39 cellular contexts compared by ENCODE assay signal in the genomic region with DNA sequence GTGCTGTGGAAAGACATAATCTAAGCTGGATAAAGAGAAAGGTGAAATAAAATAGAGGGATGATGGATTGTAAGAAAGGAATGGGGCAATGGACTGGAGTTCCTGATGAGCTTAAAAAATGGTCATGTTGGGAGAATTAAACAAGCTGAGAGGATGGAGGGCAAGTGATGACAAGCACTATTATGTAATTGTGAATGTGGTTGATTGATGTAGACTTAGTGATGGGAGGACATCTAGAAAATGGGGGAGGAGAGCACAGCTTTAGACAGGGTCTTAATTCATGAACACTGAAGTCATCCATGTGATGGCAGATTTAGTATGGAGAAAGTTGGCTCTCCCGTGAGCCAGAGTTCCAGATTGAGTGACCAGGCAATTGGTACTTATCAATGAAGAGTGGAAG. TPM values are rescaled to one million over a fixed set of nuclear protein-coding genes. Genes with fewer than 3 reads are reported as not detected.
"Had no signal": no experiment of that assay in that cellular context is flagged by ENCODE, and none has a peak within 500 bp of the region (broad histone marks: within the 10 kb centered on the region; RNA-seq: fewer than 3 reads in every experiment).

No MANE protein-coding gene starts in this region.

- H3K27ac ChIP-seq: adrenal gland, ascending aorta, body of pancreas, brain microvascular endothelial cell, breast epithelium, cardiac muscle cell had no signal

- H3K36me3 ChIP-seq: adrenal gland, ascending aorta, brain microvascular endothelial cell, breast epithelium, cardiac muscle cell had no signal

- ATAC-seq: activated naive CD4-positive, alpha-beta T cell treated with anti-CD3 and anti-CD28 coated beads, Interleukin-2, amount 50 U/mL, for 72 hours; activated T-cell treated with anti-CD3 and anti-CD28 coated beads, Interleukin-2, amount 50 U/mL, for 4 hours; activated T-cell treated with anti-CD3 and anti-CD28 coated beads, Interleukin-2, amount 50 U/mL, for 72 hours; activated T-helper 17 cell treated with anti-CD3 and anti-CD28 coated beads, Interleukin-2, amount 50 U/mL, for 72 hours; body of pancreas had no signal

- H3K27me3 ChIP-seq: adrenal gland, ascending aorta, body of pancreas, brain microvascular endothelial cell, breast epithelium, cardiac muscle cell had no signal

- H3K4me1 ChIP-seq: adrenal gland, ascending aorta, body of pancreas, breast epithelium had no signal

- H3K4me3 ChIP-seq: adrenal gland, ascending aorta, body of pancreas, breast epithelium, cardiac muscle cell had no signal

- DNase-seq: activated effector memory CD4-positive, alpha-beta T cell treated with anti-CD3 and anti-CD28 coated beads, Interleukin-2, amount 50 U/mL, for 16 hours; activated effector memory CD4-positive, alpha-beta T cell treated with Interleukin-2 at 50 U/mL for 16 hours; activated gamma-delta T cell; activated gamma-delta T cell treated with Interleukin-2 at 50 U/mL for 16 hours; activated naive CD4-positive, alpha-beta T cell; activated naive CD4-positive, alpha-beta T cell treated with anti-CD3 and anti-CD28 coated beads for 36 hours; activated naive CD4-positive, alpha-beta T cell treated with anti-CD3 and anti-CD28 coated beads, Interleukin-2, amount 10 ng/mL, durations not matched to agents 7 days and 5 days; activated naive CD4-positive, alpha-beta T cell treated with anti-CD3 and anti-CD28 coated beads, Interleukin-2, amount 50 U/mL, for 16 hours; activated naive CD4-positive, alpha-beta T cell treated with Interleukin-2 at 50 U/mL for 16 hours; activated naive CD8-positive, alpha-beta T cell treated with anti-CD3 and anti-CD28 coated beads for 36 hours; activated naive CD8-positive, alpha-beta T cell treated with anti-CD3 and anti-CD28 coated beads, Interleukin-2, amount 10 ng/mL, durations not matched to agents 7 days and 5 days; activated T-cell treated with anti-CD3 and anti-CD28 coated beads, Interleukin-2, amount 50 U/mL, for 1 hour; activated T-cell treated with anti-CD3 and anti-CD28 coated beads, Interleukin-2, amount 50 U/mL, for 24 hours; activated T-cell treated with anti-CD3 and anti-CD28 coated beads, Interleukin-2, amount 50 U/mL, for 4 hours; activated T-cell treated with anti-CD3 and anti-CD28 coated beads, Interleukin-2, amount 50 U/mL, for 48 hours; activated T-cell treated with anti-CD3 and anti-CD28 coated beads, Interleukin-2, amount 50 U/mL, for 72 hours; adrenal gland; amniotic stem cell; amygdala; anterior cingulate cortex; aorta; body of pancreas; brain microvascular endothelial cell; caudate nucleus; central memory CD4-positive, alpha-beta T cell; cerebellar nuclear complex had no signal

- H3K9me3 ChIP-seq: adrenal gland, ascending aorta, body of pancreas, breast epithelium had no signal

- FAIRE-seq: astrocyte, bronchial epithelial cell had no signal

- H3K36me3 Mint-ChIP-seq: activated naive CD4-positive, alpha-beta T cell treated with anti-CD3 and anti-CD28 coated beads, Interleukin-2, amount 10 ng/mL, durations not matched to agents 7 days and 5 days; activated naive CD4-positive, alpha-beta T cell treated with anti-CD3 and anti-CD28 coated beads, Interleukin-2, amount 50 U/mL, for 24 hours; activated naive CD4-positive, alpha-beta T cell treated with anti-CD3 and anti-CD28 coated beads, Interleukin-2, amount 50 U/mL, for 72 hours; activated naive CD8-positive, alpha-beta T cell; activated naive CD8-positive, alpha-beta T cell treated with anti-CD3 and anti-CD28 coated beads for 36 hours; activated naive CD8-positive, alpha-beta T cell treated with anti-CD3 and anti-CD28 coated beads, Interleukin-2, amount 10 ng/mL, durations not matched to agents 7 days and 5 days had no signal

- H3K4me1 Mint-ChIP-seq: activated naive CD4-positive, alpha-beta T cell treated with anti-CD3 and anti-CD28 coated beads, Interleukin-2, amount 10 ng/mL, durations not matched to agents 7 days and 5 days; activated naive CD4-positive, alpha-beta T cell treated with anti-CD3 and anti-CD28 coated beads, Interleukin-2, amount 50 U/mL, for 24 hours; activated naive CD8-positive, alpha-beta T cell treated with anti-CD3 and anti-CD28 coated beads for 36 hours; activated naive CD8-positive, alpha-beta T cell treated with anti-CD3 and anti-CD28 coated beads, Interleukin-2, amount 10 ng/mL, durations not matched to agents 7 days and 5 days; activated T-helper 17 cell treated with anti-CD3 and anti-CD28 coated beads, Interleukin-2, amount 50 U/mL, for 72 hours; brain; central memory CD8-positive, alpha-beta T cell had no signal

- H3K27ac Mint-ChIP-seq: activated naive CD4-positive, alpha-beta T cell treated with anti-CD3 and anti-CD28 coated beads for 36 hours; activated naive CD4-positive, alpha-beta T cell treated with anti-CD3 and anti-CD28 coated beads, Interleukin-2, amount 10 ng/mL, durations not matched to agents 7 days and 5 days; activated naive CD4-positive, alpha-beta T cell treated with anti-CD3 and anti-CD28 coated beads, Interleukin-2, amount 50 U/mL, for 24 hours; activated naive CD4-positive, alpha-beta T cell treated with anti-CD3 and anti-CD28 coated beads, Interleukin-2, amount 50 U/mL, for 72 hours; activated naive CD8-positive, alpha-beta T cell; activated naive CD8-positive, alpha-beta T cell treated with anti-CD3 and anti-CD28 coated beads for 36 hours; activated naive CD8-positive, alpha-beta T cell treated with anti-CD3 and anti-CD28 coated beads, Interleukin-2, amount 10 ng/mL, durations not matched to agents 7 days and 5 days; activated T-cell treated with anti-CD3 and anti-CD28 coated beads, Interleukin-2, amount 50 U/mL, for 24 hours; activated T-cell treated with anti-CD3 and anti-CD28 coated beads, Interleukin-2, amount 50 U/mL, for 72 hours; activated T-helper 1 cell treated with anti-CD3 and anti-CD28 coated beads, Interleukin-12 subunit alpha, Interleukin-12 subunit beta, Interleukin-2, Interleukin-4 antibody, amounts not matched to agents 30 ng/mL and 10 ng/mL and 1 ng/mL, durations not matched to agents 14 hours and 24 hours and 36 hours; activated T-helper 17 cell treated with anti-CD3 and anti-CD28 coated beads, Interleukin-2, amount 50 U/mL, for 72 hours; activated T-helper 2 cell treated with anti-CD3 and anti-CD28 coated beads, Interferon-gamma antibody, Interleukin-2, Interleukin-4, amounts not matched to agents 10 μg/mL and 5 μg/mL and 100 μg/mL, durations not matched to agents 14 hours and 24 hours and 36 hours; brain had no signal

- H3K27me3 Mint-ChIP-seq: activated naive CD4-positive, alpha-beta T cell treated with anti-CD3 and anti-CD28 coated beads, Interleukin-2, amount 10 ng/mL, durations not matched to agents 7 days and 5 days; activated naive CD8-positive, alpha-beta T cell; activated naive CD8-positive, alpha-beta T cell treated with anti-CD3 and anti-CD28 coated beads, Interleukin-2, amount 10 ng/mL, durations not matched to agents 7 days and 5 days; brain had no signal

- H3K4me3 Mint-ChIP-seq: activated naive CD4-positive, alpha-beta T cell treated with anti-CD3 and anti-CD28 coated beads for 36 hours; activated naive CD4-positive, alpha-beta T cell treated with anti-CD3 and anti-CD28 coated beads, Interleukin-2, amount 10 ng/mL, durations not matched to agents 7 days and 5 days; activated naive CD4-positive, alpha-beta T cell treated with anti-CD3 and anti-CD28 coated beads, Interleukin-2, amount 50 U/mL, for 24 hours; activated naive CD8-positive, alpha-beta T cell; activated naive CD8-positive, alpha-beta T cell treated with anti-CD3 and anti-CD28 coated beads for 36 hours; activated naive CD8-positive, alpha-beta T cell treated with anti-CD3 and anti-CD28 coated beads, Interleukin-2, amount 10 ng/mL, durations not matched to agents 7 days and 5 days; activated T-cell treated with anti-CD3 and anti-CD28 coated beads, Interleukin-2, amount 50 U/mL, for 24 hours; activated T-cell treated with anti-CD3 and anti-CD28 coated beads, Interleukin-2, amount 50 U/mL, for 4 hours; activated T-cell treated with anti-CD3 and anti-CD28 coated beads, Interleukin-2, amount 50 U/mL, for 72 hours; activated T-helper 1 cell treated with anti-CD3 and anti-CD28 coated beads, Interleukin-12 subunit alpha, Interleukin-12 subunit beta, Interleukin-2, Interleukin-4 antibody, amounts not matched to agents 30 ng/mL and 10 ng/mL and 1 ng/mL, durations not matched to agents 14 hours and 24 hours and 36 hours; activated T-helper 17 cell treated with anti-CD3 and anti-CD28 coated beads, Interleukin-2, amount 50 U/mL, for 72 hours; brain; central memory CD8-positive, alpha-beta T cell had no signal

- H3K9me3 Mint-ChIP-seq: activated naive CD4-positive, alpha-beta T cell treated with anti-CD3 and anti-CD28 coated beads for 36 hours; activated naive CD4-positive, alpha-beta T cell treated with anti-CD3 and anti-CD28 coated beads, Interleukin-2, amount 10 ng/mL, durations not matched to agents 7 days and 5 days; activated naive CD4-positive, alpha-beta T cell treated with anti-CD3 and anti-CD28 coated beads, Interleukin-2, amount 50 U/mL, for 24 hours; activated naive CD4-positive, alpha-beta T cell treated with anti-CD3 and anti-CD28 coated beads, Interleukin-2, amount 50 U/mL, for 72 hours; activated naive CD8-positive, alpha-beta T cell treated with anti-CD3 and anti-CD28 coated beads for 36 hours; activated naive CD8-positive, alpha-beta T cell treated with anti-CD3 and anti-CD28 coated beads, Interleukin-2, amount 10 ng/mL, durations not matched to agents 7 days and 5 days; activated T-cell treated with anti-CD3 and anti-CD28 coated beads, Interleukin-2, amount 50 U/mL, for 24 hours; activated T-cell treated with anti-CD3 and anti-CD28 coated beads, Interleukin-2, amount 50 U/mL, for 4 hours; activated T-cell treated with anti-CD3 and anti-CD28 coated beads, Interleukin-2, amount 50 U/mL, for 72 hours; activated T-helper 1 cell treated with anti-CD3 and anti-CD28 coated beads, Interleukin-12 subunit alpha, Interleukin-12 subunit beta, Interleukin-2, Interleukin-4 antibody, amounts not matched to agents 30 ng/mL and 10 ng/mL and 1 ng/mL, durations not matched to agents 14 hours and 24 hours and 36 hours; activated T-helper 17 cell treated with anti-CD3 and anti-CD28 coated beads, Interleukin-2, amount 50 U/mL, for 72 hours; activated T-helper 2 cell treated with anti-CD3 and anti-CD28 coated beads, Interferon-gamma antibody, Interleukin-2, Interleukin-4, amounts not matched to agents 10 μg/mL and 5 μg/mL and 100 μg/mL, durations not matched to agents 14 hours and 24 hours and 36 hours; brain; central memory CD8-positive, alpha-beta T cell had no signal

RNA-seq across cellular contexts. Expression of a gene that starts 29.0 kb away (rescaled TPM):
- total RNA-seq: activated naive CD8-positive, alpha-beta T cell treated with anti-CD3 and anti-CD28 coated beads, Interleukin-2, amount 10 ng/mL, durations not matched to agents 7 days and 5 days had no signal
